29 cellular contexts compared by ENCODE assay signal in genomic region chr22:28728002-28728401, GRCh38.
"Had no signal": no experiment of that assay in that cellular context is flagged by ENCODE, and none has a peak within 500 bp of the region (broad histone marks: within the 10 kb centered on the region; RNA-seq: fewer than 3 reads in every experiment).

No MANE protein-coding gene starts in this region.

- H3K27ac ChIP-seq: left lung, lower lobe of right lung, neural progenitor cell, neutrophil, ovary, right atrium auricular region, right lobe of liver, tibial nerve, uterus had no signal

- ATAC-seq: left colon; left lung; lower lobe of right lung; right lobe of liver; stimulated activated memory B cell treated with anti-CD40 and anti-IgM and Interleukin-4, amounts not matched to agents 10 μg/mL and 1 μg/mL and 100 μg/mL, for 72 hours; stimulated activated naive CD8-positive, alpha-beta T cell treated with anti-CD3 and anti-CD28 coated beads, Interleukin-15, amount 100 ng/mL, for 72 hours had no signal

- H3K27ac Mint-ChIP-seq: mesothelial cell of epicardium; naive B cell; stimulated activated memory B cell treated with anti-CD40 and anti-IgM and Interleukin-4, amounts not matched to agents 10 μg/mL and 1 μg/mL and 100 μg/mL, for 72 hours; stimulated activated naive CD8-positive, alpha-beta T cell treated with anti-CD3 and anti-CD28 coated beads, Interleukin-15, amount 100 ng/mL, for 72 hours had no signal

- H3K9ac ChIP-seq: neural progenitor cell had no signal

- H3K4me3 ChIP-seq: left lung, lower lobe of right lung, neural progenitor cell, ovary, right atrium auricular region, right lobe of liver, smooth muscle cell, tibial nerve, uterus had no signal

- H3K27me3 ChIP-seq: left lung, neural progenitor cell, neutrophil, ovary, right atrium auricular region, right lobe of liver, tibial nerve, uterus had no signal

- H3K27me3 Mint-ChIP-seq: naive B cell; progenitor cell of endocrine pancreas; stimulated activated memory B cell treated with anti-CD40 and anti-IgM and Interleukin-4, amounts not matched to agents 10 μg/mL and 1 μg/mL and 100 μg/mL, for 72 hours; stimulated activated naive CD8-positive, alpha-beta T cell treated with anti-CD3 and anti-CD28 coated beads, Interleukin-15, amount 100 ng/mL, for 72 hours; type B pancreatic cell had no signal

- H3K9me3 ChIP-seq: left lung, lower lobe of right lung, neutrophil, ovary, right atrium auricular region, right lobe of liver, tibial nerve, uterus had no signal

- H3K4me2 ChIP-seq: neural progenitor cell, smooth muscle cell had no signal

- H3K4me1 ChIP-seq: left lung, lower lobe of right lung, neural progenitor cell, right atrium auricular region, right lobe of liver, tibial nerve, uterus had no signal

- H3K4me1 Mint-ChIP-seq: mesothelial cell of epicardium; nephron; neural progenitor cell; stimulated activated naive CD8-positive, alpha-beta T cell treated with anti-CD3 and anti-CD28 coated beads, Interleukin-15, amount 100 ng/mL, for 72 hours had no signal

- H2AFZ ChIP-seq: neural progenitor cell had no signal

- H3K9me3 Mint-ChIP-seq: mesothelial cell of epicardium; naive B cell; nephron; neural progenitor cell; stimulated activated memory B cell treated with anti-CD40 and anti-IgM and Interleukin-4, amounts not matched to agents 10 μg/mL and 1 μg/mL and 100 μg/mL, for 72 hours; stimulated activated naive CD8-positive, alpha-beta T cell treated with anti-CD3 and anti-CD28 coated beads, Interleukin-15, amount 100 ng/mL, for 72 hours; type B pancreatic cell had no signal

- H3K4me3 Mint-ChIP-seq: mesothelial cell of epicardium; naive B cell; nephron; neural progenitor cell; stimulated activated memory B cell treated with anti-CD40 and anti-IgM and Interleukin-4, amounts not matched to agents 10 μg/mL and 1 μg/mL and 100 μg/mL, for 72 hours; stimulated activated naive CD8-positive, alpha-beta T cell treated with anti-CD3 and anti-CD28 coated beads, Interleukin-15, amount 100 ng/mL, for 72 hours; type B pancreatic cell had no signal

- FAIRE-seq: islet of Langerhans, kidney had no signal

- H3K36me3 ChIP-seq: neural progenitor cell, ovary, right atrium auricular region, right lobe of liver, uterus had no signal

- DNase-seq: hippocampal formation; kidney; left colon; left lung; lower lobe of right lung; mesendoderm; naive B cell; occipital lobe; ovary; right lobe of liver; stimulated activated CD4-positive, alpha-beta T cell treated with anti-CD3 and anti-CD28 coated beads, Interleukin-1b, Interleukin-23, amount 100 ng/mL, for 48 hours; stimulated activated CD4-positive, alpha-beta T cell treated with anti-CD3 and anti-CD28 coated beads, Interleukin-2, amount 100 ng/mL, for 48 hours; stimulated activated CD4-positive, alpha-beta T cell treated with anti-CD3 and anti-CD28 coated beads, Interleukin-4, amount 100 ng/mL, for 4 hours; stimulated activated CD8-positive, alpha-beta memory T cell treated with anti-CD3 and anti-CD28 coated beads, Interleukin-4, amount 100 ng/mL, for 48 hours; stimulated activated naive CD4-positive, alpha-beta T cell treated with Interleukin-2 at 50 U/mL for 16 hours; stimulated activated naive CD8-positive, alpha-beta T cell treated with anti-CD3 and anti-CD28 coated beads, Interleukin-15, amount 100 ng/mL, for 72 hours; substantia nigra; uterus had no signal
